Comparison of ENCODE assay signal across 7 cellular contexts in genomic region chr3:51083490-51083889, GRCh38.
"Had no signal": no experiment of that assay in that cellular context is flagged by ENCODE, and none has a peak within 500 bp of the region (broad histone marks: within the 10 kb centered on the region; RNA-seq: fewer than 3 reads in every experiment).

No MANE protein-coding gene starts in this region.

- H3K27ac Mint-ChIP-seq: IgD-negative memory B cell had no signal

- H3K36me3 Mint-ChIP-seq: IgD-negative memory B cell had no signal

- ATAC-seq: K562 had no signal

- H3K27ac ChIP-seq: HL-60 had no signal

- DNase-seq: IMR-90, KBM-7, KG1 had no signal

- H3K4me1 Mint-ChIP-seq: IgD-negative memory B cell had no signal

- H3K4me3 ChIP-seq: K562 had no signal

- H3K4me3 Mint-ChIP-seq: IgD-negative memory B cell had no signal

- FAIRE-seq: HTR-8/SVneo, K562 had no signal
